Comparison of ENCODE assay signal across 2 cellular contexts in genomic region chr14:77069551-77069950, GRCh38.
TF ChIP-seq lines count a peak whose summit lies in the region.

No MANE protein-coding gene starts in this region.

TF ChIP-seq in HEK293T, 16 proteins besides CTCF, POLR2A, EP300 and RAD21 (continued from another document):
- TF ChIP-seq BHLHE40 (IDR thresholded peaks at IDR 0.05; ENCODE audit: borderline replicate concordance) (no peak), FOXK2 (IDR thresholded peaks at IDR 0.05) (no peak), CTBP1 (IDR thresholded peaks at IDR 0.05; ENCODE audit: borderline replicate concordance) (no peak), PKNOX1 (IDR thresholded peaks at IDR 0.05) (0 out of 2 replicates have a peak, but pooled peaks have one; percentile 32), SP1 (IDR thresholded peaks at IDR 0.05) (no peak)

TF ChIP-seq in H1, 55 proteins besides CTCF, POLR2A, EP300 and RAD21:
- TF ChIP-seq USF2 (IDR thresholded peaks at IDR 0.05; ENCODE audit: low read length) (no peak), TAF1 (IDR thresholded peaks at IDR 0.05; ENCODE audit: low read depth, low read length) (no peak), SIX5 (IDR thresholded peaks at IDR 0.05; ENCODE audit: low read depth, low read length) (no peak), TBP (IDR thresholded peaks at IDR 0.05; ENCODE audit: low read depth, low read length) (no peak), CTBP2 (IDR thresholded peaks at IDR 0.05; ENCODE audit: borderline replicate concordance, insufficient read depth, insufficient read length, low read length) (no peak), KDM1A (IDR thresholded peaks at IDR 0.05; ENCODE audit: borderline replicate concordance, low read length) (no peak)
